Comparison of ENCODE assay signal across 8 cellular contexts in genomic region chr22:22508274-22509176, GRCh38. TPM values are rescaled to one million over a fixed set of nuclear protein-coding genes. Genes with fewer than 3 reads are reported as not detected.
DNase-seq lines count a peak whose midpoint lies in the region; ATAC-seq, FAIRE-seq and TF ChIP-seq lines count a peak whose summit lies in the region.

Gene ZNF280B, minus strand, starts transcription at chr22:22508742. Its CDS starts 19,344 bp downstream, at chr22:22489398.

- peaks cover 2% of the 10 kb centered on the region for H3K79me1 ChIP-seq in trophoblast cell (ENCODE audit: low read length)

- no peak within 1 kb of the TSS for H4K91ac ChIP-seq in trophoblast cell (ENCODE audit: low read depth, low read length)

- no peak for TF ChIP-seq POLR2A in transverse colon (IDR thresholded peaks at IDR 0.05)

- no peak for TF ChIP-seq EP300 in transverse colon (IDR thresholded peaks at IDR 0.05; ENCODE audit: low read depth)

- no CpG with 5 or more reads among the region's 72 CpGs for WGBS in trophoblast cell (ENCODE audit: extremely low coverage, insufficient coverage, insufficient read length)
- 0 to 3% methylated on average over 4 to 59 of the region's 72 CpGs for WGBS in transverse colon (ENCODE audit: low coverage in 1 of 2), 2 donors

- H3K4me2 ChIP-seq in trophoblast cell (ENCODE audit: low read length), result peak within 1 kb of the TSS; percentile 63

- H3K27ac ChIP-seq in trophoblast cell (ENCODE audit: low read depth, low read length) (no peak within 1 kb of the TSS), transverse colon (peak within 1 kb of the TSS in 1 of 4 donors; percentile 46)

- H3K14ac ChIP-seq in trophoblast cell (ENCODE audit: low read length), result peak within 1 kb of the TSS; percentile 33

- peak; percentile 62 for DNase-seq in D721Med (ENCODE audit: insufficient read length, low spot score)
- peak; percentile 82 for DNase-seq in Jurkat, Clone E6-1 (ENCODE audit: low read depth, low spot score)
- peak; percentile 42 for DNase-seq in SIG-M5 treated with dmso at 0.1 percent for 504 hours (lab: John Stamatoyannopoulos, UW; ENCODE audit: unreplicated experiment)
- DNase-seq in activated naive CD4-positive, alpha-beta T cell treated with Interleukin-2 at 50 U/mL for 16 hours, result peak; percentile 84
- peak; percentile 16 to 87 (median 74) for DNase-seq in head of caudate nucleus
- DNase-seq in trophoblast cell, result peak; percentile 80 to 92
- peak; percentile 79 for DNase-seq in transverse colon

- no peak within 1 kb of the TSS for H2BK12ac ChIP-seq in trophoblast cell (ENCODE audit: low read length)

- no peak within 1 kb of the TSS for H3K23ac ChIP-seq in trophoblast cell (ENCODE audit: low read length)

- ATAC-seq in GM21447 (IDR thresholded peaks at IDR 0.05; ENCODE audit: unreplicated experiment), result peak; percentile 86

- H2AFZ ChIP-seq in trophoblast cell (ENCODE audit: insufficient read depth, low read length, poor library complexity), result peak within 1 kb of the TSS; percentile 41

- no peak within 1 kb of the TSS for H2BK120ac ChIP-seq in trophoblast cell (ENCODE audit: insufficient read depth, low read length, poor library complexity)

- no peak within 1 kb of the TSS for H2BK5ac ChIP-seq in trophoblast cell (ENCODE audit: low read depth, low read length, poor library complexity)

- intact Hi-C loops in head of caudate nucleus (cut with DNase I), result no loop called here
- intact Hi-C loops in transverse colon (cut with DNase I; ENCODE audit: low total_unique reads), result no loop called here

- peak within 1 kb of the TSS; percentile 6 for H3K9ac ChIP-seq in trophoblast cell (ENCODE audit: low read length)

- H3K79me2 ChIP-seq in trophoblast cell (ENCODE audit: control insufficient read depth, insufficient read depth, low read length, poor library complexity), result peaks cover 2% of the 10 kb centered on the region

- no peak within 1 kb of the TSS for H3K18ac ChIP-seq in trophoblast cell (ENCODE audit: low read length)

- H3K4ac ChIP-seq in trophoblast cell (ENCODE audit: low read depth, low read length), result no peak within 1 kb of the TSS

- peak within 1 kb of the TSS; percentile 3 for H4K8ac ChIP-seq in trophoblast cell (ENCODE audit: low read depth, low read length)

- peaks cover 5 to 10% of the 10 kb centered on the region in 2 experiments for H3K4me1 ChIP-seq in trophoblast cell (ENCODE audit: control insufficient read depth in 1 of 2, insufficient read depth in 2 of 2, low read length in 2 of 2)
- peaks cover 0 to 7% (median 0%) of the 10 kb centered on the region in 4 donors for H3K4me1 ChIP-seq in transverse colon

- H4K12ac ChIP-seq in trophoblast cell (ENCODE audit: low read depth, low read length), result no peak within 1 kb of the TSS

- H3K36me3 ChIP-seq in trophoblast cell (ENCODE audit: control insufficient read depth in 1 of 2, insufficient read depth in 2 of 2, low read length in 2 of 2) (no peaks in the 10 kb centered on the region), transverse colon (no peaks in the 10 kb centered on the region)

- H3K4me3 ChIP-seq in Jurkat, Clone E6-1 (ENCODE audit: low read length), result peak within 1 kb of the TSS; percentile 85
- peak within 1 kb of the TSS; percentile 69 for H3K4me3 ChIP-seq in trophoblast cell (ENCODE audit: low read depth, low read length)
- peak within 1 kb of the TSS; percentile 37 to 81 (median 58) for H3K4me3 ChIP-seq in transverse colon

- FAIRE-seq in D721Med (lab: Jason Lieb, UNC), result no peak

- peaks cover 11% of the 10 kb centered on the region for H3K9me3 ChIP-seq in trophoblast cell (ENCODE audit: insufficient read depth, low read depth, low read length)
- peaks cover 5 to 10% of the 10 kb centered on the region in 2 donors for H3K9me3 ChIP-seq in transverse colon

- in situ Hi-C loops in transverse colon (cut with MboI; ENCODE audit: low pct_ligation_motif_present in 1 of 4, low pct_unique_long_range_greater_than_20kb in 1 of 4, low sequenced_read_pairs in 3 of 4), result no loop called here

- peaks cover 7% of the 10 kb centered on the region for H3K27me3 ChIP-seq in trophoblast cell (ENCODE audit: insufficient read depth, low read length)
- H3K27me3 ChIP-seq in transverse colon, result peaks cover 12% of the 10 kb centered on the region

- H2AK5ac ChIP-seq in trophoblast cell (ENCODE audit: low read length), result no peak within 1 kb of the TSS

- peak; percentile 56 for TF ChIP-seq CTCF in D721Med (IDR thresholded peaks at IDR 0.05; ENCODE audit: insufficient read depth, missing control alignments)
- peak in 4 of 5 experiments; percentile 46 to 63 (median 58) for TF ChIP-seq CTCF in transverse colon (IDR thresholded peaks at IDR 0.05)

RNA-seq across cellular contexts. Expression of gene ZNF280B, which starts in this region (rescaled TPM):
- polyA plus RNA-seq in Jurkat, Clone E6-1 (2012; ENCODE audit: insufficient read depth, insufficient read length), result 3.1 TPM
- 0.58 and 0.60 TPM in 2 replicates for polyA plus RNA-seq in trophoblast cell (2013)
- total RNA-seq in transverse colon, result under 1 TPM in 3 of 4 donors, not detected in 1; 0.41 to 0.79 (median 0.60) TPM

Comparison
In these comparisons a context has a peak if more than half of its experiments do, and no peak if none do; other contexts are left out.
1. Peak in DNase-seq and H3K4me3 ChIP-seq in transverse colon; RNA of the gene not detected or under 1 TPM.